Comparison of ENCODE assay signal across 15 cellular contexts in genomic region chr5:38905516-38905915, GRCh38. TPM values are rescaled to one million over a fixed set of nuclear protein-coding genes. Genes with fewer than 3 reads are reported as not detected.
"Had no signal": no experiment of that assay in that cellular context is flagged by ENCODE, and none has a peak within 500 bp of the region (broad histone marks: within the 10 kb centered on the region; RNA-seq: fewer than 3 reads in every experiment).

No MANE protein-coding gene starts in this region.

- H3K27me3 ChIP-seq: hepatocyte, tibial artery, vagina had no signal

- H3K9ac ChIP-seq: parathyroid adenoma had no signal

- H3K27ac ChIP-seq: hepatocyte, parathyroid adenoma, tibial artery, vagina had no signal

- H3K4me1 ChIP-seq: parathyroid adenoma, tibial artery, vagina had no signal

- DNase-seq: activated B cell treated with CpG ODN at 0.5 μM for 24 hours; activated CD4-positive, alpha-beta T cell treated with anti-CD3 and anti-CD28 coated beads, Interleukin-2, amount 10 ng/mL, durations not matched to agents 7 days and 5 days; activated naive CD4-positive, alpha-beta T cell treated with anti-CD3 and anti-CD28 coated beads for 36 hours; activated T-cell treated with anti-CD3 and anti-CD28 coated beads for 4 hours; erythroblast; kidney glomerular epithelial cell; midbrain; small intestine; T-helper 17 cell; tibial artery had no signal

- ATAC-seq: activated T-helper 17 cell treated with anti-CD3 and anti-CD28 coated beads, Interleukin-2, amount 50 U/mL, for 72 hours; T-helper 17 cell had no signal

- H3K4me3 ChIP-seq: hepatocyte, tibial artery, vagina had no signal

- H3K4me2 ChIP-seq: hepatocyte had no signal

- H2AFZ ChIP-seq: hepatocyte, parathyroid adenoma had no signal

- H3K79me2 ChIP-seq: hepatocyte, parathyroid adenoma had no signal

- H3K9me3 ChIP-seq: vagina had no signal

RNA-seq across cellular contexts. Expression of gene OSMR, which starts 59.7 kb away (rescaled TPM):
- total RNA-seq: activated CD4-positive, alpha-beta T cell treated with anti-CD3 and anti-CD28 coated beads, Interleukin-2, amount 10 ng/mL, durations not matched to agents 7 days and 5 days; activated CD8-positive, alpha-beta memory T cell treated with anti-CD3 and anti-CD28 coated beads for 36 hours; T-helper 17 cell had no signal
